In genomic region chr7:101123703-101124068, GRCh38 we compare ENCODE assay signal across 19 cellular contexts. TPM values are rescaled to one million over a fixed set of nuclear protein-coding genes. Genes with fewer than 3 reads are reported as not detected.
A peak's percentile ranks its signal among the peaks of the same experiment; 100 is the strongest.
DNase-seq lines count a peak whose midpoint lies in the region; ATAC-seq, FAIRE-seq and TF ChIP-seq lines count a peak whose summit lies in the region.
"Had no signal": no experiment of that assay in that cellular context is flagged by ENCODE, and none has a peak within 500 bp of the region (broad histone marks: within the 10 kb centered on the region; RNA-seq: fewer than 3 reads in every experiment).

No MANE protein-coding gene starts in this region.

- no peak overlapping the region for H2AFZ ChIP-seq in H1 (ENCODE audit: low read length)

- TF ChIP-seq RAD21 in H1 (IDR thresholded peaks at IDR 0.05 in 1 of 2, conservative IDR thresholded peaks at IDR 0.05 in 1 of 2; ENCODE audit: low read depth in 2 of 2, low read length in 2 of 2) = no peak

- no peak overlapping the region for H3K23ac ChIP-seq in H1 (ENCODE audit: insufficient read length)

- H2BK5ac ChIP-seq in H1 (ENCODE audit: low read depth, low read length) = no peak overlapping the region

- H3K23me2 ChIP-seq in H1 (ENCODE audit: low read depth, low read length) = no peaks in the 10 kb centered on the region; the same call in 1 of the 2 replicates

- H3K9me3 ChIP-seq in H1 (ENCODE audit: insufficient read depth in 2 of 2, low read depth in 1 of 2, low read length in 1 of 2) (peaks cover 0 to 4% of the 10 kb centered on the region in 2 experiments; a peak in 1 of 4 replicates), mesodermal cell (ENCODE audit: control insufficient read depth, low read length) (no peaks in the 10 kb centered on the region), upper lobe of left lung (no peaks in the 10 kb centered on the region)
- H3K9me3 ChIP-seq: breast epithelium, Peyer's patch, thyroid gland had no signal

- no peak overlapping the region for H3K4me2 ChIP-seq in H1 (ENCODE audit: insufficient read depth in 1 of 2, low read depth in 2 of 2, low read length in 2 of 2)

- no peaks in the 10 kb centered on the region for H3K79me2 ChIP-seq in H1 (ENCODE audit: control insufficient read depth in 1 of 2, insufficient read depth in 2 of 2, low read length in 2 of 2)

- no peaks in the 10 kb centered on the region; a peak in 1 of 7 replicates for H3K27me3 ChIP-seq in H1 (replicated peaks in 1 of 4; ENCODE audit: control insufficient read depth in 3 of 4, extremely low read depth in 1 of 4, insufficient read depth in 3 of 4, low read length in 3 of 4)
- H3K27me3 ChIP-seq in upper lobe of left lung = no peaks in the 10 kb centered on the region
- H3K27me3 ChIP-seq: breast epithelium, Peyer's patch, thyroid gland had no signal

- H4K20me1 ChIP-seq in H1 (replicated peaks in 1 of 2; ENCODE audit: control insufficient read depth in 1 of 2, insufficient read depth in 2 of 2, low read length in 2 of 2) = no peaks in the 10 kb centered on the region

- no peaks in the 10 kb centered on the region for H3K79me1 ChIP-seq in H1 (ENCODE audit: low read depth, low read length)

- FAIRE-seq in H1 (lab: Jason Lieb, UNC) = no peak
- FAIRE-seq: K562, kidney had no signal

- no peak overlapping the region for H3K4ac ChIP-seq in H1 (replicated peaks; ENCODE audit: insufficient read length, low read depth, low read length)

- no peak overlapping the region for H3K14ac ChIP-seq in H1 (ENCODE audit: insufficient read length)

- ATAC-seq in upper lobe of left lung (ENCODE audit: low FRiP score in 2 of 2) (no peak), GM18867 (IDR thresholded peaks at IDR 0.05; ENCODE audit: unreplicated experiment) (no peak), GM21367 (IDR thresholded peaks at IDR 0.05; ENCODE audit: unreplicated experiment) (no peak)
- ATAC-seq: K562 had no signal

- no peak overlapping the region for H3K4me3 ChIP-seq in H1 (ENCODE audit: extremely low read depth in 1 of 4, insufficient read depth in 2 of 4, low read depth in 3 of 4, low read length in 4 of 4)
- no peak overlapping the region for H3K4me3 ChIP-seq in mesodermal cell (ENCODE audit: extremely low read depth, insufficient read depth, low read length, poor library complexity, severe bottlenecking)
- H3K4me3 ChIP-seq in upper lobe of left lung = no peak overlapping the region
- H3K4me3 ChIP-seq: breast epithelium, K562, Peyer's patch, thyroid gland had no signal

- H2BK120ac ChIP-seq in H1 (replicated peaks; ENCODE audit: low read depth, low read length) = no peak overlapping the region

- H3K27ac ChIP-seq in H1 (ENCODE audit: low read depth, low read length) = no peak overlapping the region
- H3K27ac ChIP-seq in mesodermal cell (ENCODE audit: low read depth, low read length, severe bottlenecking) = peak overlapping the region; percentile 39
- H3K27ac ChIP-seq in upper lobe of left lung = peak overlapping the region; percentile 83 to 89 (median 86)
- H3K27ac ChIP-seq: breast epithelium had no signal

- H2AK5ac ChIP-seq in H1 (ENCODE audit: low read depth, low read length) = no peak overlapping the region

- POLR2A ChIA-PET in H1 (lab: Charles Lee; ENCODE audit: partially characterized antibody) = interaction anchor here (0.9 kb wide), 1 partner anchor 51 kb away, joined by 3 read pairs; no protein-coding TSS in a partner anchor

- H3K36me3 ChIP-seq in H1 (ENCODE audit: control insufficient read depth in 2 of 4, insufficient read depth in 4 of 4, low read length in 3 of 4) = no peaks in the 10 kb centered on the region
- peaks cover 8% of the 10 kb centered on the region for H3K36me3 ChIP-seq in mesodermal cell (ENCODE audit: control insufficient read depth, insufficient read depth, low read length)
- H3K36me3 ChIP-seq in upper lobe of left lung = no peaks in the 10 kb centered on the region
- H3K36me3 ChIP-seq: breast epithelium, Peyer's patch, thyroid gland had no signal

- CTCF ChIA-PET in H1 (lab: Charles Lee; ENCODE audit: partially characterized antibody) = interaction anchor here (0.7 to 8.3 kb wide), 9 partner anchors 14 to 271 kb away, joined by 3 to 80 read pairs (median 5); partner anchors contain the start of gene SLC12A9

- H3K4me1 ChIP-seq in H1 (replicated peaks in 1 of 4; ENCODE audit: control insufficient read depth in 3 of 4, insufficient read depth in 4 of 4, low read length in 3 of 4) (peaks cover 11 to 22% (median 14%) of the 10 kb centered on the region in 4 experiments), mesodermal cell (ENCODE audit: control insufficient read depth, insufficient read depth, low read length, poor library complexity, severe bottlenecking) (peaks cover 64% of the 10 kb centered on the region), upper lobe of left lung (peaks cover 43 to 73% (median 55%) of the 10 kb centered on the region in 4 donors)
- H3K4me1 ChIP-seq: breast epithelium had no signal

- H4K5ac ChIP-seq in H1 (ENCODE audit: insufficient read length, low read depth, low read length) = no peak overlapping the region

- no peak overlapping the region for H4K8ac ChIP-seq in H1 (ENCODE audit: extremely low read depth, insufficient read depth, low read length)

- peak overlapping the region; percentile 96; the same call in 1 of the 2 replicates for H2BK12ac ChIP-seq in H1 (ENCODE audit: low read depth, low read length)

- no peak overlapping the region for H2BK15ac ChIP-seq in H1 (ENCODE audit: low read length)

- no peak for TF ChIP-seq EP300 in H1 (IDR thresholded peaks at IDR 0.05; ENCODE audit: borderline replicate concordance in 1 of 2, low read depth in 2 of 2, low read length in 2 of 2)
- TF ChIP-seq EP300 in upper lobe of left lung (IDR thresholded peaks at IDR 0.05) = no peak

- no peak for TF ChIP-seq POLR2A in H1 (IDR thresholded peaks at IDR 0.05; ENCODE audit: control extremely low read depth in 1 of 2, low read depth in 2 of 2, low read length in 2 of 2)
- no peak for TF ChIP-seq POLR2A in upper lobe of left lung (IDR thresholded peaks at IDR 0.05)

- peak overlapping the region; percentile 64; the same call in 1 of the 2 replicates for H3K18ac ChIP-seq in H1 (ENCODE audit: extremely low read depth, low read length)

- no peak overlapping the region for H4K91ac ChIP-seq in H1 (replicated peaks; ENCODE audit: insufficient read length, low read length)

- H3K56ac ChIP-seq in H1 (replicated peaks; ENCODE audit: insufficient read length, low read depth, low read length) = no peak overlapping the region

- 100% methylated on average over 2 of the region's 3 CpGs; no CpG with 5 or more reads in 1 of the 2 experiments for WGBS in H1 (ENCODE audit: extremely low coverage in 1 of 2, insufficient coverage in 1 of 2, insufficient read length in 1 of 2, insufficient replicate concordance in 2 of 2, low coverage in 1 of 2, low lambda C conversion rate in 2 of 2, missing lambda C conversion rate in 1 of 2), 2 experiments
- WGBS in mesodermal cell (ENCODE audit: insufficient coverage in 2 of 2), 2 experiments = 95 to 96% methylated on average over 2 of the region's 3 CpGs
- WGBS in upper lobe of left lung, 2 donors = 83 to 97% methylated on average over 3 of the region's 3 CpGs

- no peak overlapping the region for H3K9ac ChIP-seq in H1 (replicated peaks in 1 of 4; ENCODE audit: extremely low read depth in 1 of 4, low read depth in 3 of 4, low read length in 3 of 4)

- TF ChIP-seq CTCF in H1 (IDR thresholded peaks at IDR 0.05; ENCODE audit: control extremely low read depth in 1 of 3, insufficient read depth in 1 of 3, low read depth in 1 of 3, low read length in 3 of 3) (no peak), upper lobe of left lung (IDR thresholded peaks at IDR 0.05) (no peak)

- peak; percentile 11 for DNase-seq in M059J (ENCODE audit: low read depth)
- no peak for DNase-seq in H1 (ENCODE audit: low read depth in 1 of 2, low spot score in 2 of 2)
- DNase-seq in upper lobe of left lung = no peak
- no peak for DNase-seq in Ammon's horn (ENCODE audit: low spot score)
- DNase-seq: activated gamma-delta T cell treated with Interleukin-2 at 50 U/mL for 16 hours; CD8-positive, alpha-beta memory T cell; endodermal cell; kidney; NCI-H1436; NCI-H510A; Peyer's patch; T-helper 2 cell; thyroid gland had no signal

- peak overlapping the region; percentile 90; the same call in 1 of the 2 replicates for H2BK20ac ChIP-seq in H1 (ENCODE audit: low read length)

RNA-seq across cellular contexts. Expression of gene SERPINE1, which starts 3.2 kb away (rescaled TPM):
- 102 and 119 TPM in 2 replicates for total RNA-seq in M059J (2014; rRNA removed; shearing (Covaris generic))
- total RNA-seq in H1 (2021; fragmentation: NEBNext Ultra II Directional; extraction: Animal tissue kit (Norgen Biotek cat#: 25700)) = 5.6 and 6.8 TPM in 2 replicates
- 3.7 and 3.8 TPM in 2 replicates for polyA plus RNA-seq in H1 (2011; rRNA removed)
- polyA plus RNA-seq in H1 (2011; cell fraction: cytosol; rRNA removed) = 3.4 TPM
- polyA plus RNA-seq in H1 (2011; cell fraction: nucleus; rRNA removed) = 2.8 TPM
- 2.5 to 2.9 TPM (median 2.7 TPM) in 4 replicates for polyA plus RNA-seq in H1 (2012, experiment 1 of 2)
- polyA plus RNA-seq in H1 (2012, experiment 2 of 2) = 1.9 TPM
- polyA plus RNA-seq in H1 (2013, experiment 1 of 2) = 20.1 TPM
- 28.6 TPM for polyA plus RNA-seq in H1 (2013, experiment 2 of 2)
- polyA minus RNA-seq in H1 (2011; rRNA and poly(A)+ RNA removed) = 4.2 and 4.4 TPM in 2 replicates
- 1.9 TPM for polyA minus RNA-seq in H1 (2011; cell fraction: cytosol; rRNA and poly(A)+ RNA removed)
- 1.00 TPM for polyA minus RNA-seq in H1 (2011; cell fraction: nucleus; rRNA and poly(A)+ RNA removed)
- 150 TPM for polyA plus RNA-seq in mesodermal cell (2013, experiment 1 of 2)
- polyA plus RNA-seq in mesodermal cell (2013, experiment 2 of 2) = 117 TPM
- 100 to 1,000 TPM in 1 of 6 donors, 10 to 100 TPM in 4, 1 to 10 TPM in 1; 8.4 to 125 (median 24.0) TPM for total RNA-seq in upper lobe of left lung
- polyA plus RNA-seq: CD8-positive, alpha-beta memory T cell had no signal

RNA-seq across cellular contexts. Expression of gene AP1S1, which starts 30.6 kb away (rescaled TPM):
- total RNA-seq in M059J (2014; rRNA removed; shearing (Covaris generic)) = 97.2 and 106 TPM in 2 replicates
- 56.0 and 56.1 TPM in 2 replicates for total RNA-seq in H1 (2021; fragmentation: NEBNext Ultra II Directional; extraction: Animal tissue kit (Norgen Biotek cat#: 25700))
- 59.3 and 72.3 TPM in 2 replicates for polyA plus RNA-seq in H1 (2011; rRNA removed)
- polyA plus RNA-seq in H1 (2011; cell fraction: cytosol; rRNA removed) = 115 TPM
- 109 TPM for polyA plus RNA-seq in H1 (2011; cell fraction: nucleus; rRNA removed)
- polyA plus RNA-seq in H1 (2012, experiment 1 of 2) = 81.1 to 105 TPM (median 95.8 TPM) in 4 replicates
- polyA plus RNA-seq in H1 (2012, experiment 2 of 2) = 90.0 TPM
- polyA plus RNA-seq in H1 (2013, experiment 1 of 2) = 35.2 TPM
- 33.6 TPM for polyA plus RNA-seq in H1 (2013, experiment 2 of 2)
- 47.0 and 58.4 TPM in 2 replicates for polyA minus RNA-seq in H1 (2011; rRNA and poly(A)+ RNA removed)
- polyA minus RNA-seq in H1 (2011; cell fraction: cytosol; rRNA and poly(A)+ RNA removed) = 17.9 TPM
- 16.7 TPM for polyA minus RNA-seq in H1 (2011; cell fraction: nucleus; rRNA and poly(A)+ RNA removed)
- polyA plus RNA-seq in mesodermal cell (2013, experiment 1 of 2) = 98.7 TPM
- polyA plus RNA-seq in mesodermal cell (2013, experiment 2 of 2) = 82.7 TPM
- total RNA-seq in upper lobe of left lung = 10 to 100 TPM; 17.1 to 41.9 (median 33.8) TPM

RNA-seq across cellular contexts. Expression of gene TRIM56, which starts 38.4 kb away (rescaled TPM):
- 4.2 and 11.9 TPM in 2 replicates for total RNA-seq in M059J (2014; rRNA removed; shearing (Covaris generic))
- total RNA-seq in H1 (2021; fragmentation: NEBNext Ultra II Directional; extraction: Animal tissue kit (Norgen Biotek cat#: 25700)) = 17.5 and 18.8 TPM in 2 replicates
- 2.0 and 3.4 TPM in 2 replicates for polyA plus RNA-seq in H1 (2011; rRNA removed)
- polyA plus RNA-seq in H1 (2011; cell fraction: cytosol; rRNA removed) = 3.5 TPM
- 11.9 TPM for polyA plus RNA-seq in H1 (2011; cell fraction: nucleus; rRNA removed)
- polyA plus RNA-seq in H1 (2012, experiment 1 of 2) = 11.8 to 21.3 TPM (median 14.5 TPM) in 4 replicates
- 3.0 TPM for polyA plus RNA-seq in H1 (2012, experiment 2 of 2)
- polyA plus RNA-seq in H1 (2013, experiment 1 of 2) = 9.3 TPM
- polyA plus RNA-seq in H1 (2013, experiment 2 of 2) = 8.3 TPM
- 6.9 and 9.2 TPM in 2 replicates for polyA minus RNA-seq in H1 (2011; rRNA and poly(A)+ RNA removed)
- polyA minus RNA-seq in H1 (2011; cell fraction: cytosol; rRNA and poly(A)+ RNA removed) = 5.9 TPM
- polyA minus RNA-seq in H1 (2011; cell fraction: nucleus; rRNA and poly(A)+ RNA removed) = 9.1 TPM
- 4.3 TPM for polyA plus RNA-seq in mesodermal cell (2013, experiment 1 of 2)
- polyA plus RNA-seq in mesodermal cell (2013, experiment 2 of 2) = 4.8 TPM
- 10 to 100 TPM; 25.4 to 66.1 (median 51.3) TPM for total RNA-seq in upper lobe of left lung

RNA-seq across cellular contexts. Expression of gene VGF, which starts 41.7 kb away (rescaled TPM):
- 0.20 TPM in 1 of 2 replicates, not detected in the other for total RNA-seq in M059J (2014; rRNA removed; shearing (Covaris generic))
- total RNA-seq in H1 (2021; fragmentation: NEBNext Ultra II Directional; extraction: Animal tissue kit (Norgen Biotek cat#: 25700)) = 7.0 and 7.4 TPM in 2 replicates
- polyA plus RNA-seq in H1 (2011; rRNA removed) = 1.6 and 3.0 TPM in 2 replicates
- polyA plus RNA-seq in H1 (2011; cell fraction: cytosol; rRNA removed) = 2.2 TPM
- polyA plus RNA-seq in H1 (2011; cell fraction: nucleus; rRNA removed) = 4.2 TPM
- polyA plus RNA-seq in H1 (2012, experiment 1 of 2) = 8.2 to 13.3 TPM (median 11.5 TPM) in 4 replicates
- 6.6 TPM for polyA plus RNA-seq in H1 (2012, experiment 2 of 2)
- polyA plus RNA-seq in H1 (2013, experiment 1 of 2) = 29.9 TPM
- polyA plus RNA-seq in H1 (2013, experiment 2 of 2) = 28.2 TPM
- polyA minus RNA-seq in H1 (2011; rRNA and poly(A)+ RNA removed) = 0.19 and 0.20 TPM in 2 replicates
- 3.1 TPM for polyA minus RNA-seq in H1 (2011; cell fraction: cytosol; rRNA and poly(A)+ RNA removed)
- 1.2 TPM for polyA minus RNA-seq in H1 (2011; cell fraction: nucleus; rRNA and poly(A)+ RNA removed)
- polyA plus RNA-seq in mesodermal cell (2013, experiment 1 of 2) = 79.3 TPM
- polyA plus RNA-seq in mesodermal cell (2013, experiment 2 of 2) = 56.9 TPM
- total RNA-seq in upper lobe of left lung = under 1 TPM in 2 of 6 donors, not detected in 4; 0.24 to 0.33 TPM
- total RNA-seq: lung microvascular endothelial cell had no signal
- polyA plus RNA-seq: CD8-positive, alpha-beta memory T cell had no signal

RNA-seq across cellular contexts. Expression of gene NAT16, which starts 56.4 kb away (rescaled TPM):
- 0.12 TPM in 1 of 2 replicates, not detected in the other for total RNA-seq in M059J (2014; rRNA removed; shearing (Covaris generic))
- total RNA-seq in H1 (2021; fragmentation: NEBNext Ultra II Directional; extraction: Animal tissue kit (Norgen Biotek cat#: 25700)) = 0.84 and 1.0 TPM in 2 replicates
- polyA plus RNA-seq in H1 (2011; rRNA removed) = 0.26 and 0.47 TPM in 2 replicates
- 1.1 TPM for polyA plus RNA-seq in H1 (2011; cell fraction: cytosol; rRNA removed)
- 1.7 TPM for polyA plus RNA-seq in H1 (2011; cell fraction: nucleus; rRNA removed)
- polyA plus RNA-seq in H1 (2012, experiment 1 of 2) = 0.62 to 1.2 TPM (median 0.80 TPM) in 4 replicates
- polyA plus RNA-seq in H1 (2012, experiment 2 of 2) = 0.59 TPM
- 0.55 TPM for polyA plus RNA-seq in H1 (2013, experiment 1 of 2)
- 0.37 TPM for polyA plus RNA-seq in H1 (2013, experiment 2 of 2)
- 0.16 TPM in 1 of 2 replicates, not detected in the other for polyA minus RNA-seq in H1 (2011; rRNA and poly(A)+ RNA removed)
- not detected for polyA minus RNA-seq in H1 (2011; cell fraction: cytosol; rRNA and poly(A)+ RNA removed)
- 1.00 TPM for polyA minus RNA-seq in H1 (2011; cell fraction: nucleus; rRNA and poly(A)+ RNA removed)
- polyA plus RNA-seq in mesodermal cell (2013, experiment 1 of 2) = 0.70 TPM
- polyA plus RNA-seq in mesodermal cell (2013, experiment 2 of 2) = 0.20 TPM
- not detected for total RNA-seq in upper lobe of left lung
- total RNA-seq: breast epithelium; CD8-positive, alpha-beta memory T cell; K562; kidney; lung microvascular endothelial cell had no signal
- polyA plus RNA-seq: CD8-positive, alpha-beta memory T cell had no signal
